Comparison of ENCODE assay signal across 9 cellular contexts in the genomic region with DNA sequence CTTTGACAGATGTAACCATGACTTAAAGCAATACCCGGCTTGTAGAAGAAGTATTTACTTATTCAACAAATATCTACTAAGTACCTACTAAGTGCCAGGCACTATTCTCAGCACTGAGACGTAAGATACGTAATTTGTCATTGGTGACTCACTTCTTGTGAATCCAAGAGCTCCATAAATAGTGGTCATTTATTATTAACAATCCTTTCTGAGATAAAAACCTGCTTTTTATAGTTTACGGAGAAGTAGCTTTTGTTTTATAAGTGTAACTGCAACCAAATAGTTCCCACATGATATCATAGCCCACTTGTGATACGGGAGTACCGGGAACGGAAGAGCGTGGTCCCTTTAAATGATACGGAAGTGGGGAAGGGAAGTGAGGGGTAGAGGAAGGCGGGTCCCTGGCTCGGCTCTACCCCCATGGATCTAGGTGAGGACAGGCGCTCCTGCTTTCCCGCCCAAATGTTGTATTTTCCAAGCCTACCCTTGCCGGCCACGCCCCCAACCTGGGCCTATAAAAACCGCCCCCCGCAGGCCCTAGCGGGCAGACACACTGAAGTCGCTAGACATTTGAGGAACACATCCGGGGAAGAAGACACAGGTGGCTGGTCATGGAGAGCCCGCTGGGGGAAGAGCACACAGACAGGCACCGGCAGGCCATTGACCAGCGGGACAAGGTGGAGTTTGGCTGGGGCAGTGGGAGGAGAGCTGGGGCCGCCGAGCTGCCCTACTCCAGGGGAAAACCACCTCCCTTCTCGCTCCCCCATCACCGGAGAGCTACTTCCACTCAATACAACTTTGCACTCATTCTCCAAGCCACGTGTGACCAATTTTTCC. TPM values are rescaled to one million over a fixed set of nuclear protein-coding genes. Genes with fewer than 3 reads are reported as not detected.
DNase-seq lines count a peak whose midpoint lies in the region; ATAC-seq, FAIRE-seq and TF ChIP-seq lines count a peak whose summit lies in the region.
"Had no signal": no experiment of that assay in that cellular context is flagged by ENCODE, and none has a peak within 500 bp of the region (broad histone marks: within the 10 kb centered on the region; RNA-seq: fewer than 3 reads in every experiment).

A gene (plus strand): TSS at position 543 of the 837 bp plus-strand sequence.

- H3K27me3 Mint-ChIP-seq in neural progenitor cell (ENCODE audit: insufficient read depth, low read depth) = no peaks in the 10 kb centered on the region

- no peak within 1 kb of the TSS for H3K4me3 ChIP-seq in BLaER1 treated with 17β-estradiol and CSF1 and Interleukin-3, amounts not matched to agents 10 nM and 100 nM
- H3K4me3 ChIP-seq in dorsolateral prefrontal cortex (peak within 1 kb of the TSS in 48 of 59 donors; percentile 1 to 57 (median 26)), neural progenitor cell (no peak within 1 kb of the TSS), kidney (ENCODE audit: low read length in 2 of 2) (no peak within 1 kb of the TSS)

- H3F3A ChIP-seq in neural progenitor cell (ENCODE audit: low read depth) = no peaks in the 10 kb centered on the region

- intact Hi-C loops in dorsolateral prefrontal cortex (cut with DNase I) = loop anchor here in 1 of 2 donors (5.0 to 10.0 kb wide), 2 partner anchors 37 to 65 kb away; no protein-coding TSS in a partner anchor
- intact Hi-C loops in kidney (cut with DNase I) = no loop called here

- DNase-seq in NCI-H748 (lab: John Stamatoyannopoulos, UW; ENCODE audit: unreplicated experiment) (peak; percentile 96), dorsolateral prefrontal cortex (peak in 3 of 10 donors; percentile 27 to 73 (median 45)), neural progenitor cell (ENCODE audit: low spot score) (no peak), GM03348 (ENCODE audit: low spot score) (no peak), AML-193 (lab: John Stamatoyannopoulos, UW) (no peak), kidney (no peak)
- DNase-seq: MM.1S had no signal

- ATAC-seq in GM18520 (IDR thresholded peaks at IDR 0.05; ENCODE audit: unreplicated experiment) = no peak

- H3K9ac ChIP-seq in BLaER1 treated with 17β-estradiol and CSF1 and Interleukin-3, amounts not matched to agents 10 nM and 100 nM = peak within 1 kb of the TSS in 4 of 11 experiments; percentile 0 to 39 (median 14); a peak in 2 of 22 replicates
- H3K9ac ChIP-seq in neural progenitor cell (no peak within 1 kb of the TSS), kidney (ENCODE audit: low read length in 2 of 2) (no peak within 1 kb of the TSS)

- no peaks in the 10 kb centered on the region for H4K20me1 ChIP-seq in BLaER1 treated with 17β-estradiol and CSF1 and Interleukin-3, amounts not matched to agents 10 nM and 100 nM
- no peaks in the 10 kb centered on the region for H4K20me1 ChIP-seq in neural progenitor cell (ENCODE audit: low read depth)

- H3K36me3 Mint-ChIP-seq in neural progenitor cell = no peaks in the 10 kb centered on the region

- H3K9me3 ChIP-seq in BLaER1 treated with 17β-estradiol and CSF1 and Interleukin-3, amounts not matched to agents 10 nM and 100 nM (replicated peaks in 1 of 11) = peaks cover 0 to 18% (median 6%) of the 10 kb centered on the region in 11 experiments; a peak in 9 of 22 replicates
- H3K9me3 ChIP-seq in neural progenitor cell (ENCODE audit: low read depth) (no peaks in the 10 kb centered on the region), kidney (ENCODE audit: control insufficient read depth in 1 of 2, low read length in 2 of 2) (no peaks in the 10 kb centered on the region)

- peaks cover 8 to 42% (median 18%) of the 10 kb centered on the region in 10 experiments; a peak in 17 of 20 replicates for H3K4me1 ChIP-seq in BLaER1 treated with 17β-estradiol and CSF1 and Interleukin-3, amounts not matched to agents 10 nM and 100 nM
- H3K4me1 ChIP-seq in neural progenitor cell (peaks cover 12% of the 10 kb centered on the region), kidney (ENCODE audit: control insufficient read depth in 1 of 2, insufficient read depth in 1 of 2, low read depth in 1 of 2, low read length in 2 of 2) (no peaks in the 10 kb centered on the region)

- TF ChIP-seq CTCF in dorsolateral prefrontal cortex (IDR thresholded peaks at IDR 0.05 in 54 of 56, conservative IDR thresholded peaks at IDR 0.05 in 2 of 56; ENCODE audit: low read depth in 1 of 56, partially characterized antibody in 56 of 56) (no peak), neural progenitor cell (IDR thresholded peaks at IDR 0.05) (no peak), kidney (IDR thresholded peaks at IDR 0.05; ENCODE audit: borderline replicate concordance, extremely low read depth, insufficient read depth) (no peak)

- H3K4me3 Mint-ChIP-seq in neural progenitor cell = no peak within 1 kb of the TSS

- H3K27ac ChIP-seq in BLaER1 treated with 17β-estradiol and CSF1 and Interleukin-3, amounts not matched to agents 10 nM and 100 nM = peak within 1 kb of the TSS in 6 of 11 experiments; percentile 17 to 43 (median 22); a peak in 10 of 22 replicates
- H3K27ac ChIP-seq in dorsolateral prefrontal cortex (peak within 1 kb of the TSS; percentile 50 to 99 (median 96)), neural progenitor cell (no peak within 1 kb of the TSS), kidney (ENCODE audit: low read depth in 2 of 2, low read length in 2 of 2) (peak within 1 kb of the TSS in 1 of 2 donors; percentile 38)

- H3K9me3 Mint-ChIP-seq in neural progenitor cell = no peaks in the 10 kb centered on the region

- peak within 1 kb of the TSS; percentile 53 for H3K27ac Mint-ChIP-seq in neural progenitor cell

- no peaks in the 10 kb centered on the region for H3K79me2 ChIP-seq in neural progenitor cell (ENCODE audit: low read depth)

- no peak for FAIRE-seq in kidney (lab: Jason Lieb, UNC)

- H3K4me2 ChIP-seq in BLaER1 treated with 17β-estradiol and CSF1 and Interleukin-3, amounts not matched to agents 10 nM and 100 nM = peak within 1 kb of the TSS in 7 of 11 experiments; percentile 2 to 59 (median 39); a peak in 10 of 22 replicates
- peak within 1 kb of the TSS; percentile 16 for H3K4me2 ChIP-seq in neural progenitor cell

- H3K27me3 ChIP-seq in BLaER1 treated with 17β-estradiol and CSF1 and Interleukin-3, amounts not matched to agents 10 nM and 100 nM = no peaks in the 10 kb centered on the region
- H3K27me3 ChIP-seq in dorsolateral prefrontal cortex (no peaks in the 10 kb centered on the region), neural progenitor cell (no peaks in the 10 kb centered on the region)

- no peaks in the 10 kb centered on the region for H3K36me3 ChIP-seq in BLaER1 treated with 17β-estradiol and CSF1 and Interleukin-3, amounts not matched to agents 10 nM and 100 nM
- H3K36me3 ChIP-seq in neural progenitor cell (no peaks in the 10 kb centered on the region), kidney (ENCODE audit: control insufficient read depth in 1 of 2, insufficient read depth in 2 of 2, low read length in 2 of 2) (no peaks in the 10 kb centered on the region)

- peaks cover 25% of the 10 kb centered on the region for H3K4me1 Mint-ChIP-seq in neural progenitor cell

- H2AFZ ChIP-seq in neural progenitor cell (replicated peaks) = no peak within 1 kb of the TSS

RNA-seq across cellular contexts. Expression of the gene that starts here (rescaled TPM):
- total RNA-seq in dorsolateral prefrontal cortex (10 to 100 TPM in 1 of 120 experiments, 1 to 10 TPM in 50, under 1 TPM in 55, not detected in 14; 0.20 to 10.8 (median 0.99) TPM), neural progenitor cell (ENCODE audit: low replicate concordance) (not detected in 2 replicates), kidney (0.98 TPM)
- not detected for polyA plus RNA-seq in kidney (ENCODE audit: insufficient read depth, low read depth, low replicate concordance)

Comparison
In these comparisons a context has a peak if more than half of its experiments do, and no peak if none do; other contexts are left out.
1. H3K4me3 ChIP-seq: peak in dorsolateral prefrontal cortex (48 of 59); none in BLaER1 treated with 17β-estradiol and CSF1 and Interleukin-3, amounts not matched to agents 10 nM and 100 nM (0 of 10), neural progenitor cell (single experiment) and kidney (0 of 2).